Comparison of ENCODE assay signal across 1 cellular context in genomic region chr15:70504305-70504951, GRCh38.
TF ChIP-seq lines count a peak whose summit lies in the region.

No MANE protein-coding gene starts in this region.

TF ChIP-seq in GM23338, 12 proteins besides CTCF, POLR2A, EP300 and RAD21 (continued from another document):
- TF ChIP-seq REST (IDR thresholded peaks at IDR 0.05; ENCODE audit: unreplicated experiment) (no peak), NANOG (IDR thresholded peaks at IDR 0.05; ENCODE audit: borderline replicate concordance) (no peak), STAT1 (IDR thresholded peaks at IDR 0.05; ENCODE audit: unreplicated experiment) (no peak), EZH2phosphoT487 (IDR thresholded peaks at IDR 0.05; ENCODE audit: unreplicated experiment) (no peak), ETS1 (IDR thresholded peaks at IDR 0.05) (no peak)
TF ChIP-seq in GM23338: peak in this region for 0.
